In genomic region chr5:169548315-169548714, GRCh38 we compare ENCODE assay signal across 10 cellular contexts. TPM values are rescaled to one million over a fixed set of nuclear protein-coding genes. Genes with fewer than 3 reads are reported as not detected.
DNase-seq lines count a peak whose midpoint lies in the region; ATAC-seq, FAIRE-seq and TF ChIP-seq lines count a peak whose summit lies in the region.
"Had no signal": no experiment of that assay in that cellular context is flagged by ENCODE, and none has a peak within 500 bp of the region (broad histone marks: within the 10 kb centered on the region; RNA-seq: fewer than 3 reads in every experiment).

No MANE protein-coding gene starts in this region.

- in situ Hi-C loops in KBM-7 (cut with MboI; ENCODE audit: low pct_unique_long_range_greater_than_20kb, low sequenced_read_pairs), result no loop called here

- intact Hi-C loops in lower lobe of right lung (cut with DNase I), result no loop called here

- peak; percentile 63 for TF ChIP-seq CTCF in BE2C (IDR thresholded peaks at IDR 0.05; ENCODE audit: low read depth, low read length)
- TF ChIP-seq CTCF in bronchial epithelial cell (IDR thresholded peaks at IDR 0.05; ENCODE audit: insufficient read depth, low read length, severe bottlenecking), result peak; percentile 40
- peak; percentile 28 for TF ChIP-seq CTCF in lower lobe of right lung (IDR thresholded peaks at IDR 0.05)

- FAIRE-seq in bronchial epithelial cell (lab: Jason Lieb, UNC), result no peak

- no peak overlapping the region for H3K27ac ChIP-seq in lower lobe of right lung

- H3K27me3 ChIP-seq in BE2C (no peaks in the 10 kb centered on the region; the same call in 1 of the 2 replicates), bronchial epithelial cell (ENCODE audit: control insufficient read depth, insufficient read depth, low read length) (peaks cover 3% of the 10 kb centered on the region), lower lobe of right lung (ENCODE audit: low read depth) (peaks cover 8% of the 10 kb centered on the region)

- H3K36me3 ChIP-seq in BE2C, result no peaks in the 10 kb centered on the region
- no peaks in the 10 kb centered on the region for H3K36me3 ChIP-seq in bronchial epithelial cell (ENCODE audit: control insufficient read depth, insufficient read depth, low read length)
- no peaks in the 10 kb centered on the region for H3K36me3 ChIP-seq in lower lobe of right lung

- H3K9me3 Mint-ChIP-seq in immature natural killer cell, result peaks cover 0 to 4% (median 0%) of the 10 kb centered on the region in 6 donors
- H3K9me3 Mint-ChIP-seq: activated T-helper 1 cell treated with anti-CD3 and anti-CD28 coated beads, Interleukin-12 subunit alpha, Interleukin-12 subunit beta, Interleukin-2, Interleukin-4 antibody, amounts not matched to agents 30 ng/mL and 10 ng/mL and 1 ng/mL, durations not matched to agents 14 hours and 24 hours and 36 hours had no signal

- H3K4me1 ChIP-seq in BE2C, result peaks cover 4% of the 10 kb centered on the region; the same call in 1 of the 2 replicates
- H3K4me1 ChIP-seq in lower lobe of right lung, result no peaks in the 10 kb centered on the region

- no peak overlapping the region for H3K4me3 ChIP-seq in BE2C (ENCODE audit: low read depth, low read length)
- no peak overlapping the region for H3K4me3 ChIP-seq in bronchial epithelial cell (ENCODE audit: low read depth, low read length)
- H3K4me3 ChIP-seq in lower lobe of right lung, result no peak overlapping the region

- no peaks in the 10 kb centered on the region for H3K9me3 ChIP-seq in BE2C
- no peaks in the 10 kb centered on the region for H3K9me3 ChIP-seq in lower lobe of right lung

- H3K36me3 Mint-ChIP-seq in immature natural killer cell, result no peaks in the 10 kb centered on the region

- ATAC-seq in lower lobe of right lung (no peak), GM21528 (IDR thresholded peaks at IDR 0.05; ENCODE audit: low FRiP score, unreplicated experiment) (no peak), GM18502 (IDR thresholded peaks at IDR 0.05; ENCODE audit: poor library complexity, unreplicated experiment) (no peak), HG02642 (IDR thresholded peaks at IDR 0.05; ENCODE audit: poor library complexity, unreplicated experiment) (no peak)

- no peak overlapping the region for H3K27ac Mint-ChIP-seq in immature natural killer cell
- H3K27ac Mint-ChIP-seq: activated T-helper 1 cell treated with anti-CD3 and anti-CD28 coated beads, Interleukin-12 subunit alpha, Interleukin-12 subunit beta, Interleukin-2, Interleukin-4 antibody, amounts not matched to agents 30 ng/mL and 10 ng/mL and 1 ng/mL, durations not matched to agents 14 hours and 24 hours and 36 hours had no signal

- no peaks in the 10 kb centered on the region for H3K4me1 Mint-ChIP-seq in immature natural killer cell

- H3K4me3 Mint-ChIP-seq in immature natural killer cell, result no peak overlapping the region
- H3K4me3 Mint-ChIP-seq: activated T-helper 1 cell treated with anti-CD3 and anti-CD28 coated beads, Interleukin-12 subunit alpha, Interleukin-12 subunit beta, Interleukin-2, Interleukin-4 antibody, amounts not matched to agents 30 ng/mL and 10 ng/mL and 1 ng/mL, durations not matched to agents 14 hours and 24 hours and 36 hours had no signal

- peaks cover 9 to 36% (median 15%) of the 10 kb centered on the region in 3 donors for H3K27me3 Mint-ChIP-seq in immature natural killer cell (ENCODE audit: low read depth in 3 of 3)

- DNase-seq in BE2C (peak; percentile 7), KBM-7 (peak; percentile 7), bronchial epithelial cell (ENCODE audit: low read depth) (peak; percentile 57), lower lobe of right lung (no peak), immature natural killer cell (no peak)
- DNase-seq: NCI-H1048 had no signal

RNA-seq across cellular contexts. Expression of gene SPDL1, which starts 35.3 kb away (rescaled TPM):
- 10.4 TPM for polyA plus RNA-seq in BE2C (2012; ENCODE audit: insufficient read depth, insufficient read length, low read depth)
- 10.4 and 10.8 TPM in 2 replicates for total RNA-seq in bronchial epithelial cell
- 4.8 TPM for total RNA-seq in lower lobe of right lung
- 10 to 100 TPM in 1 of 3 donors, 1 to 10 TPM in 1, not detected in 1; 5.6 to 15.1 TPM for polyA plus RNA-seq in immature natural killer cell

Comparison
In these comparisons a context has a peak if more than half of its experiments do, and no peak if none do; other contexts are left out.
1. DNase-seq: peak in BE2C (single experiment), KBM-7 (single experiment) and bronchial epithelial cell (single experiment); none in lower lobe of right lung (single experiment) and immature natural killer cell (0 of 3).
2. Peak in every context shown above with its lines, with median percentiles within 50 percentile points of each other: CTCF ChIP-seq.